1 cellular context compared by ENCODE assay signal in genomic region chr6:47481806-47482205, GRCh38.
TF ChIP-seq lines count a peak whose summit lies in the region.

No MANE protein-coding gene starts in this region.

TF ChIP-seq in GM12878, 131 proteins besides CTCF, POLR2A, EP300 and RAD21:
- no peak for TF ChIP-seq IKZF2 (IDR thresholded peaks at IDR 0.05)
- no peak for TF ChIP-seq NR2C2 (IDR thresholded peaks at IDR 0.05; ENCODE audit: borderline replicate concordance, control insufficient read depth, insufficient read length, low read depth)
- no peak for TF ChIP-seq MEF2B (IDR thresholded peaks at IDR 0.05; ENCODE audit: partially characterized antibody, poor library complexity, severe bottlenecking)
